ENCODE assay signal across 1 cellular context in the genomic region with DNA sequence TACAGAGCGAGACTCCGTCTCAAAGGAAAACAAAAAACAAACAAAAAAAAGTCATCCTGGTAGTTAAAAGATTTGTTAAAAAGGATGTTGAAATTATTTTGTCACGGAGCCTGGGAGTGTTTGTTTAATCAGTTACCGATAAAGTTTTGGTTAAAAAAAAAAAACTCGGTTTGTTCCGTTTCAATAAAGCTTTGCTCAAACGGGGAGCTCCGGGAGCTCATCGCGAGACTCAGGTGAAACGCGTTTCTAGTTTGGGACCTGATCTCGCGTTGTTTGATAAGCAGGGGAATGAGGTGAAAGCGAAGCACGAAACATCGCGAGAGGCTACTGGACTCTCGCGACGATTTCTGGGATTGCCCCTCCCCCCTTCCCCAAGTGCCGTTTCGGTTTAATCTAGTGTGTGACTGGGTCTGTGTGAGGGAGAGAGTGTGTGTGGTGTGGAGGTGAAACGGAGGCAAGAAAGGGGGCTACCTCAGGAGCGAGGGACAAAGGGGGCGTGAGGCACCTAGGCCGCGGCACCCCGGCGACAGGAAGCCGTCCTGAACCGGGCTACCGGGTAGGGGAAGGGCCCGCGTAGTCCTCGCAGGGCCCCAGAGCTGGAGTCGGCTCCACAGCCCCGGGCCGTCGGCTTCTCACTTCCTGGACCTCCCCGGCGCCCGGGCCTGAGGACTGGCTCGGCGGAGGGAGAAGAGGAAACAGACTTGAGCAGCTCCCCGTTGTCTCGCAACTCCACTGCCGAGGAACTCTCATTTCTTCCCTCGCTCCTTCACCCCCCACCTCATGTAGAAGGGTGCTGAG.
A peak's percentile ranks its signal among the peaks of the same experiment; 100 is the strongest.
TF ChIP-seq lines count a peak whose summit lies in the region.

A gene (plus strand): TSS at position 374 of the 798 bp plus-strand sequence. CDS start 586 bp downstream, outside the sequence.

TF ChIP-seq in HepG2, 621 proteins besides CTCF, POLR2A, EP300 and RAD21 (continued from another document and continues in another):
- TF ChIP-seq CCAR2 (optimal IDR thresholded peaks at IDR 0.05; ENCODE audit: low read depth, low read length): peak; percentile 98
- peak; percentile 82 for TF ChIP-seq MIER3 (CRISPR knock-in tag; IDR thresholded peaks at IDR 0.05; ENCODE audit: borderline replicate concordance)
- no peak for TF ChIP-seq ZNF20 (CRISPR knock-in tag; IDR thresholded peaks at IDR 0.05)
- TF ChIP-seq ZNF296 (CRISPR knock-in tag; conservative IDR thresholded peaks at IDR 0.05): peak; percentile 75; the same call in 1 of the 2 replicates
- TF ChIP-seq, protein P1, sequence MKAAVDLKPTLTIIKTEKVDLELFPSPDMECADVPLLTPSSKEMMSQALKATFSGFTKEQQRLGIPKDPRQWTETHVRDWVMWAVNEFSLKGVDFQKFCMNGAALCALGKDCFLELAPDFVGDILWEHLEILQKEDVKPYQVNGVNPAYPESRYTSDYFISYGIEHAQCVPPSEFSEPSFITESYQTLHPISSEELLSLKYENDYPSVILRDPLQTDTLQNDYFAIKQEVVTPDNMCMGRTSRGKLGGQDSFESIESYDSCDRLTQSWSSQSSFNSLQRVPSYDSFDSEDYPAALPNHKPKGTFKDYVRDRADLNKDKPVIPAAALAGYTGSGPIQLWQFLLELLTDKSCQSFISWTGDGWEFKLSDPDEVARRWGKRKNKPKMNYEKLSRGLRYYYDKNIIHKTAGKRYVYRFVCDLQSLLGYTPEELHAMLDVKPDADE (CRISPR knock-in tag; IDR thresholded peaks at IDR 0.05): no peak
- peak; percentile 39; the same call in 1 of the 2 replicates for TF ChIP-seq NCOR1 (IDR thresholded peaks at IDR 0.05; ENCODE audit: borderline replicate concordance, low read length)
- TF ChIP-seq, protein P2, sequence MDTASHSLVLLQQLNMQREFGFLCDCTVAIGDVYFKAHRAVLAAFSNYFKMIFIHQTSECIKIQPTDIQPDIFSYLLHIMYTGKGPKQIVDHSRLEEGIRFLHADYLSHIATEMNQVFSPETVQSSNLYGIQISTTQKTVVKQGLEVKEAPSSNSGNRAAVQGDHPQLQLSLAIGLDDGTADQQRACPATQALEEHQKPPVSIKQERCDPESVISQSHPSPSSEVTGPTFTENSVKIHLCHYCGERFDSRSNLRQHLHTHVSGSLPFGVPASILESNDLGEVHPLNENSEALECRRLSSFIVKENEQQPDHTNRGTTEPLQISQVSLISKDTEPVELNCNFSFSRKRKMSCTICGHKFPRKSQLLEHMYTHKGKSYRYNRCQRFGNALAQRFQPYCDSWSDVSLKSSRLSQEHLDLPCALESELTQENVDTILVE (CRISPR knock-in tag; IDR thresholded peaks at IDR 0.05): peak; percentile 98
- TF ChIP-seq, protein P3, sequence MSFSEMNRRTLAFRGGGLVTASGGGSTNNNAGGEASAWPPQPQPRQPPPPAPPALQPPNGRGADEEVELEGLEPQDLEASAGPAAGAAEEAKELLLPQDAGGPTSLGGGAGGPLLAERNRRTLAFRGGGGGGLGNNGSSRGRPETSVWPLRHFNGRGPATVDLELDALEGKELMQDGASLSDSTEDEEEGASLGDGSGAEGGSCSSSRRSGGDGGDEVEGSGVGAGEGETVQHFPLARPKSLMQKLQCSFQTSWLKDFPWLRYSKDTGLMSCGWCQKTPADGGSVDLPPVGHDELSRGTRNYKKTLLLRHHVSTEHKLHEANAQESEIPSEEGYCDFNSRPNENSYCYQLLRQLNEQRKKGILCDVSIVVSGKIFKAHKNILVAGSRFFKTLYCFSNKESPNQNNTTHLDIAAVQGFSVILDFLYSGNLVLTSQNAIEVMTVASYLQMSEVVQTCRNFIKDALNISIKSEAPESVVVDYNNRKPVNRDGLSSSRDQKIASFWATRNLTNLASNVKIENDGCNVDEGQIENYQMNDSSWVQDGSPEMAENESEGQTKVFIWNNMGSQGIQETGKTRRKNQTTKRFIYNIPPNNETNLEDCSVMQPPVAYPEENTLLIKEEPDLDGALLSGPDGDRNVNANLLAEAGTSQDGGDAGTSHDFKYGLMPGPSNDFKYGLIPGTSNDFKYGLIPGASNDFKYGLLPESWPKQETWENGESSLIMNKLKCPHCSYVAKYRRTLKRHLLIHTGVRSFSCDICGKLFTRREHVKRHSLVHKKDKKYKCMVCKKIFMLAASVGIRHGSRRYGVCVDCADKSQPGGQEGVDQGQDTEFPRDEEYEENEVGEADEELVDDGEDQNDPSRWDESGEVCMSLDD (CRISPR knock-in tag; IDR thresholded peaks at IDR 0.05; ENCODE audit: borderline replicate concordance): peak; percentile 47; the same call in 1 of the 2 replicates
- 0 out of 2 replicates have a peak, but pooled peaks have one; percentile 45 for TF ChIP-seq SP5 (CRISPR knock-in tag; IDR thresholded peaks at IDR 0.05; ENCODE audit: borderline replicate concordance, low read depth)
- TF ChIP-seq, protein P4, sequence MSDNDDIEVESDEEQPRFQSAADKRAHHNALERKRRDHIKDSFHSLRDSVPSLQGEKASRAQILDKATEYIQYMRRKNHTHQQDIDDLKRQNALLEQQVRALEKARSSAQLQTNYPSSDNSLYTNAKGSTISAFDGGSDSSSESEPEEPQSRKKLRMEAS (IDR thresholded peaks at IDR 0.05): peak; percentile 76
- TF ChIP-seq ZNF577 (CRISPR knock-in tag; IDR thresholded peaks at IDR 0.05; ENCODE audit: borderline replicate concordance, low read depth): no peak
- TF ChIP-seq KDM5B (CRISPR knock-in tag; IDR thresholded peaks at IDR 0.05; ENCODE audit: borderline replicate concordance): peak; percentile 82; the same call in 1 of the 2 replicates
- no peak for TF ChIP-seq ZNF264 (CRISPR knock-in tag; IDR thresholded peaks at IDR 0.05)
- no peak for TF ChIP-seq CBX2 (IDR thresholded peaks at IDR 0.05; ENCODE audit: low read depth, low read length)
- TF ChIP-seq CBX2 (CRISPR knock-in tag; IDR thresholded peaks at IDR 0.05; ENCODE audit: low read depth): no peak
- peak; percentile 97 for TF ChIP-seq ZFP90 (CRISPR knock-in tag; IDR thresholded peaks at IDR 0.05; ENCODE audit: borderline replicate concordance)
- TF ChIP-seq ZNF441 (CRISPR knock-in tag; IDR thresholded peaks at IDR 0.05; ENCODE audit: borderline replicate concordance): peak; percentile 79; the same call in 1 of the 2 replicates
- peak; percentile 80 for TF ChIP-seq PITX1 (CRISPR knock-in tag; IDR thresholded peaks at IDR 0.05)
- TF ChIP-seq MTA1 (CRISPR knock-in tag; IDR thresholded peaks at IDR 0.05; ENCODE audit: borderline replicate concordance): peak; percentile 58; the same call in 1 of the 2 replicates
- no peak for TF ChIP-seq ZSCAN22 (CRISPR knock-in tag; IDR thresholded peaks at IDR 0.05)
- peak; percentile 66; the same call in 1 of the 2 replicates for TF ChIP-seq ZNF138 (CRISPR knock-in tag; IDR thresholded peaks at IDR 0.05; ENCODE audit: low read depth)
- no peak for TF ChIP-seq ARNT (IDR thresholded peaks at IDR 0.05)
- TF ChIP-seq PTBP1 (IDR thresholded peaks at IDR 0.05; ENCODE audit: low read depth, low read length, poor library complexity, severe bottlenecking): peak; percentile 68
- 0 out of 2 replicates have a peak, but pooled peaks have one; percentile 12 for TF ChIP-seq HMG20B (CRISPR knock-in tag; conservative IDR thresholded peaks at IDR 0.05)
- TF ChIP-seq, protein P5, sequence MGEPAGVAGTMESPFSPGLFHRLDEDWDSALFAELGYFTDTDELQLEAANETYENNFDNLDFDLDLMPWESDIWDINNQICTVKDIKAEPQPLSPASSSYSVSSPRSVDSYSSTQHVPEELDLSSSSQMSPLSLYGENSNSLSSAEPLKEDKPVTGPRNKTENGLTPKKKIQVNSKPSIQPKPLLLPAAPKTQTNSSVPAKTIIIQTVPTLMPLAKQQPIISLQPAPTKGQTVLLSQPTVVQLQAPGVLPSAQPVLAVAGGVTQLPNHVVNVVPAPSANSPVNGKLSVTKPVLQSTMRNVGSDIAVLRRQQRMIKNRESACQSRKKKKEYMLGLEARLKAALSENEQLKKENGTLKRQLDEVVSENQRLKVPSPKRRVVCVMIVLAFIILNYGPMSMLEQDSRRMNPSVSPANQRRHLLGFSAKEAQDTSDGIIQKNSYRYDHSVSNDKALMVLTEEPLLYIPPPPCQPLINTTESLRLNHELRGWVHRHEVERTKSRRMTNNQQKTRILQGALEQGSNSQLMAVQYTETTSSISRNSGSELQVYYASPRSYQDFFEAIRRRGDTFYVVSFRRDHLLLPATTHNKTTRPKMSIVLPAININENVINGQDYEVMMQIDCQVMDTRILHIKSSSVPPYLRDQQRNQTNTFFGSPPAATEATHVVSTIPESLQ (CRISPR knock-in tag; conservative IDR thresholded peaks at IDR 0.05): no peak; the same call in 1 of the 2 replicates
- TF ChIP-seq, protein P6, sequence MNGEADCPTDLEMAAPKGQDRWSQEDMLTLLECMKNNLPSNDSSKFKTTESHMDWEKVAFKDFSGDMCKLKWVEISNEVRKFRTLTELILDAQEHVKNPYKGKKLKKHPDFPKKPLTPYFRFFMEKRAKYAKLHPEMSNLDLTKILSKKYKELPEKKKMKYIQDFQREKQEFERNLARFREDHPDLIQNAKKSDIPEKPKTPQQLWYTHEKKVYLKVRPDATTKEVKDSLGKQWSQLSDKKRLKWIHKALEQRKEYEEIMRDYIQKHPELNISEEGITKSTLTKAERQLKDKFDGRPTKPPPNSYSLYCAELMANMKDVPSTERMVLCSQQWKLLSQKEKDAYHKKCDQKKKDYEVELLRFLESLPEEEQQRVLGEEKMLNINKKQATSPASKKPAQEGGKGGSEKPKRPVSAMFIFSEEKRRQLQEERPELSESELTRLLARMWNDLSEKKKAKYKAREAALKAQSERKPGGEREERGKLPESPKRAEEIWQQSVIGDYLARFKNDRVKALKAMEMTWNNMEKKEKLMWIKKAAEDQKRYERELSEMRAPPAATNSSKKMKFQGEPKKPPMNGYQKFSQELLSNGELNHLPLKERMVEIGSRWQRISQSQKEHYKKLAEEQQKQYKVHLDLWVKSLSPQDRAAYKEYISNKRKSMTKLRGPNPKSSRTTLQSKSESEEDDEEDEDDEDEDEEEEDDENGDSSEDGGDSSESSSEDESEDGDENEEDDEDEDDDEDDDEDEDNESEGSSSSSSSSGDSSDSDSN (CRISPR knock-in tag; IDR thresholded peaks at IDR 0.05): peak; percentile 94
- peak; percentile 24 for TF ChIP-seq TBX3 (IDR thresholded peaks at IDR 0.05; ENCODE audit: borderline replicate concordance)
- no peak for TF ChIP-seq RFX5 (IDR thresholded peaks at IDR 0.05; ENCODE audit: low read depth, low read length)
- TF ChIP-seq ZNF501 (CRISPR knock-in tag; IDR thresholded peaks at IDR 0.05): 0 out of 2 replicates have a peak, but pooled peaks have one; percentile 48
- peak; percentile 92 for TF ChIP-seq MIXL1 (CRISPR knock-in tag; IDR thresholded peaks at IDR 0.05)
- TF ChIP-seq, protein P7, sequence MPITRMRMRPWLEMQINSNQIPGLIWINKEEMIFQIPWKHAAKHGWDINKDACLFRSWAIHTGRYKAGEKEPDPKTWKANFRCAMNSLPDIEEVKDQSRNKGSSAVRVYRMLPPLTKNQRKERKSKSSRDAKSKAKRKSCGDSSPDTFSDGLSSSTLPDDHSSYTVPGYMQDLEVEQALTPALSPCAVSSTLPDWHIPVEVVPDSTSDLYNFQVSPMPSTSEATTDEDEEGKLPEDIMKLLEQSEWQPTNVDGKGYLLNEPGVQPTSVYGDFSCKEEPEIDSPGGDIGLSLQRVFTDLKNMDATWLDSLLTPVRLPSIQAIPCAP (CRISPR knock-in tag; IDR thresholded peaks at IDR 0.05; ENCODE audit: low read depth): no peak
- peak; percentile 74; the same call in 1 of the 2 replicates for TF ChIP-seq ZIK1 (CRISPR knock-in tag; IDR thresholded peaks at IDR 0.05; ENCODE audit: borderline replicate concordance, low read depth)
- TF ChIP-seq MATR3 (CRISPR knock-in tag; IDR thresholded peaks at IDR 0.05): no peak
- TF ChIP-seq, protein P8, sequence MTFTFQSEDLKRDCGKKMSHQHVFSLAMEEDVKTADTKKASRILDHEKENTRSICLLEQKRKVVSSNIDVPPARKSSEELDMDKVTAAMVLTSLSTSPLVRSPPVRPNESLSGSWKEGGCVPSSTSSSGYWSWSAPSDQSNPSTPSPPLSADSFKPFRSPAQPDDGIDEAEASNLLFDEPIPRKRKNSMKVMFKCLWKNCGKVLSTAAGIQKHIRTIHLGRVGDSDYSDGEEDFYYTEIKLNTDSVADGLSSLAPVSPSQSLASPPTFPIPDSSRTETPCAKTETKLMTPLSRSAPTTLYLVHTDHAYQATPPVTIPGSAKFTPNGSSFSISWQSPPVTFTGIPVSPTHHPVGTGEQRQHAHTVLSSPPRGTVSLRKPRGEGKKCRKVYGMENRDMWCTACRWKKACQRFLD (CRISPR knock-in tag; IDR thresholded peaks at IDR 0.05; ENCODE audit: borderline replicate concordance): peak; percentile 76
- TF ChIP-seq ZNF224 (CRISPR knock-in tag; IDR thresholded peaks at IDR 0.05): no peak
- TF ChIP-seq, protein P9, sequence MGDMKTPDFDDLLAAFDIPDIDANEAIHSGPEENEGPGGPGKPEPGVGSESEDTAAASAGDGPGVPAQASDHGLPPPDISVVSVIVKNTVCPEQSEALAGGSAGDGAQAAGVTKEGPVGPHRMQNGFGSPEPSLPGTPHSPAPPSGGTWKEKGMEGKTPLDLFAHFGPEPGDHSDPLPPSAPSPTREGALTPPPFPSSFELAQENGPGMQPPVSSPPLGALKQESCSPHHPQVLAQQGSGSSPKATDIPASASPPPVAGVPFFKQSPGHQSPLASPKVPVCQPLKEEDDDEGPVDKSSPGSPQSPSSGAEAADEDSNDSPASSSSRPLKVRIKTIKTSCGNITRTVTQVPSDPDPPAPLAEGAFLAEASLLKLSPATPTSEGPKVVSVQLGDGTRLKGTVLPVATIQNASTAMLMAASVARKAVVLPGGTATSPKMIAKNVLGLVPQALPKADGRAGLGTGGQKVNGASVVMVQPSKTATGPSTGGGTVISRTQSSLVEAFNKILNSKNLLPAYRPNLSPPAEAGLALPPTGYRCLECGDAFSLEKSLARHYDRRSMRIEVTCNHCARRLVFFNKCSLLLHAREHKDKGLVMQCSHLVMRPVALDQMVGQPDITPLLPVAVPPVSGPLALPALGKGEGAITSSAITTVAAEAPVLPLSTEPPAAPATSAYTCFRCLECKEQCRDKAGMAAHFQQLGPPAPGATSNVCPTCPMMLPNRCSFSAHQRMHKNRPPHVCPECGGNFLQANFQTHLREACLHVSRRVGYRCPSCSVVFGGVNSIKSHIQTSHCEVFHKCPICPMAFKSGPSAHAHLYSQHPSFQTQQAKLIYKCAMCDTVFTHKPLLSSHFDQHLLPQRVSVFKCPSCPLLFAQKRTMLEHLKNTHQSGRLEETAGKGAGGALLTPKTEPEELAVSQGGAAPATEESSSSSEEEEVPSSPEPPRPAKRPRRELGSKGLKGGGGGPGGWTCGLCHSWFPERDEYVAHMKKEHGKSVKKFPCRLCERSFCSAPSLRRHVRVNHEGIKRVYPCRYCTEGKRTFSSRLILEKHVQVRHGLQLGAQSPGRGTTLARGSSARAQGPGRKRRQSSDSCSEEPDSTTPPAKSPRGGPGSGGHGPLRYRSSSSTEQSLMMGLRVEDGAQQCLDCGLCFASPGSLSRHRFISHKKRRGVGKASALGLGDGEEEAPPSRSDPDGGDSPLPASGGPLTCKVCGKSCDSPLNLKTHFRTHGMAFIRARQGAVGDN (CRISPR knock-in tag; IDR thresholded peaks at IDR 0.05): peak; percentile 80
- TF ChIP-seq, protein P10, sequence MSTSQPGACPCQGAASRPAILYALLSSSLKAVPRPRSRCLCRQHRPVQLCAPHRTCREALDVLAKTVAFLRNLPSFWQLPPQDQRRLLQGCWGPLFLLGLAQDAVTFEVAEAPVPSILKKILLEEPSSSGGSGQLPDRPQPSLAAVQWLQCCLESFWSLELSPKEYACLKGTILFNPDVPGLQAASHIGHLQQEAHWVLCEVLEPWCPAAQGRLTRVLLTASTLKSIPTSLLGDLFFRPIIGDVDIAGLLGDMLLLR (CRISPR knock-in tag; IDR thresholded peaks at IDR 0.05): no peak
- TF ChIP-seq SNAPC2 (CRISPR knock-in tag; IDR thresholded peaks at IDR 0.05): 0 out of 2 replicates have a peak, but pooled peaks have one; percentile 15
- TF ChIP-seq NFYC (CRISPR knock-in tag; IDR thresholded peaks at IDR 0.05): peak; percentile 47; the same call in 1 of the 2 replicates
- TF ChIP-seq ZNF644 (CRISPR knock-in tag; IDR thresholded peaks at IDR 0.05; ENCODE audit: low read depth): no peak
- TF ChIP-seq ZKSCAN8 (CRISPR knock-in tag; IDR thresholded peaks at IDR 0.05; ENCODE audit: borderline replicate concordance): peak; percentile 84; the same call in 1 of the 2 replicates
- peak; percentile 96 for TF ChIP-seq ZNF225 (CRISPR knock-in tag; IDR thresholded peaks at IDR 0.05)
